ENCODE assay signal across 10 cellular contexts in genomic region chr14:71932229-71932951, GRCh38. TPM values are rescaled to one million over a fixed set of nuclear protein-coding genes. Genes with fewer than 3 reads are reported as not detected.
DNase-seq lines count a peak whose midpoint lies in the region; ATAC-seq and TF ChIP-seq lines count a peak whose summit lies in the region.
"Had no signal": no experiment of that assay in that cellular context is flagged by ENCODE, and none has a peak within 500 bp of the region (broad histone marks: within the 10 kb centered on the region; RNA-seq: fewer than 3 reads in every experiment).

Gene RGS6 (plus strand): TSS chr14:71932429.

- TF ChIP-seq CTCF in BE2C (IDR thresholded peaks at IDR 0.05; ENCODE audit: low read depth, low read length) = no peak
- peak in 1 of 6 experiments; percentile 35 for TF ChIP-seq CTCF in Peyer's patch (IDR thresholded peaks at IDR 0.05)
- TF ChIP-seq CTCF in mesothelial cell of epicardium (IDR thresholded peaks at IDR 0.05; ENCODE audit: unreplicated experiment) = no peak
- TF ChIP-seq CTCF in transverse colon (IDR thresholded peaks at IDR 0.05) = no peak
- no peak for TF ChIP-seq CTCF in Caco-2 (IDR thresholded peaks at IDR 0.05; ENCODE audit: insufficient read depth in 1 of 2, low read depth in 1 of 2, low read length in 1 of 2, severe bottlenecking in 1 of 2, unreplicated experiment in 1 of 2)

- H3K27ac Mint-ChIP-seq in mesothelial cell of epicardium (no peak within 1 kb of the TSS), Caco-2 (ENCODE audit: unreplicated experiment) (no peak within 1 kb of the TSS)
- H3K27ac Mint-ChIP-seq: dendritic cell treated with granulocyte-macrophage colony-stimulating factor and Interleukin-4, amounts not matched to agents 40 ng/mL and 50 ng/mL, for 4 days had no signal

- H3K4me1 Mint-ChIP-seq in mesothelial cell of epicardium (peaks cover 11% of the 10 kb centered on the region), Caco-2 (ENCODE audit: low read depth, unreplicated experiment) (no peaks in the 10 kb centered on the region)

- intact Hi-C loops in transverse colon (cut with DNase I; ENCODE audit: low total_unique reads) = loop anchor here (5.0 kb wide), 1 partner anchor 250 kb away; no protein-coding TSS in a partner anchor
- intact Hi-C loops in Caco-2 (cut with micrococcal nuclease; ENCODE audit: unreplicated experiment) = no loop called here

- in situ Hi-C loops in transverse colon (cut with MboI; ENCODE audit: low pct_ligation_motif_present in 1 of 4, low pct_unique_long_range_greater_than_20kb in 1 of 4, low sequenced_read_pairs in 3 of 4) = no loop called here

- ATAC-seq in GM18868 (IDR thresholded peaks at IDR 0.05; ENCODE audit: unreplicated experiment) = peak; percentile 84
- ATAC-seq in GM18861 (IDR thresholded peaks at IDR 0.05; ENCODE audit: unreplicated experiment) = no peak

- H3K36me3 ChIP-seq in BE2C (no peaks in the 10 kb centered on the region), Peyer's patch (no peaks in the 10 kb centered on the region), duodenal mucosa (ENCODE audit: control insufficient read depth in 1 of 2, insufficient read depth in 2 of 2, low read length in 2 of 2) (no peaks in the 10 kb centered on the region), transverse colon (no peaks in the 10 kb centered on the region), Caco-2 (ENCODE audit: control insufficient read depth, insufficient read depth, low read length) (no peaks in the 10 kb centered on the region)
- H3K36me3 ChIP-seq: HAP-1 had no signal

- peak within 1 kb of the TSS; percentile 61 for H3K4me3 Mint-ChIP-seq in mesothelial cell of epicardium
- H3K4me3 Mint-ChIP-seq in Caco-2 (ENCODE audit: unreplicated experiment) = no peak within 1 kb of the TSS
- H3K4me3 Mint-ChIP-seq: dendritic cell treated with granulocyte-macrophage colony-stimulating factor and Interleukin-4, amounts not matched to agents 40 ng/mL and 50 ng/mL, for 4 days had no signal

- TF ChIP-seq EP300 in transverse colon (IDR thresholded peaks at IDR 0.05; ENCODE audit: low read depth) = no peak

- H3K27me3 ChIP-seq in BE2C (peaks cover 54% of the 10 kb centered on the region), Peyer's patch (peaks cover 0 to 16% of the 10 kb centered on the region in 2 donors), duodenal mucosa (ENCODE audit: control insufficient read depth in 1 of 2, insufficient read depth in 2 of 2, low read length in 2 of 2) (peaks cover 20 to 34% of the 10 kb centered on the region in 2 donors), transverse colon (peaks cover 61% of the 10 kb centered on the region), Caco-2 (replicated peaks; ENCODE audit: control insufficient read depth, insufficient read depth, low read length) (no peaks in the 10 kb centered on the region)

- no peaks in the 10 kb centered on the region for H3K9me3 ChIP-seq in BE2C
- H3K9me3 ChIP-seq in Peyer's patch = no peaks in the 10 kb centered on the region
- no peaks in the 10 kb centered on the region for H3K9me3 ChIP-seq in duodenal mucosa (ENCODE audit: control insufficient read depth in 1 of 2, low read length in 2 of 2)
- H3K9me3 ChIP-seq in transverse colon = no peaks in the 10 kb centered on the region
- H3K9me3 ChIP-seq in Caco-2 = no peaks in the 10 kb centered on the region
- H3K9me3 ChIP-seq: HAP-1 had no signal

- WGBS in transverse colon (ENCODE audit: low coverage in 1 of 2), 2 donors = 1% methylated on average over 70 of the region's 92 CpGs; no CpG with 5 or more reads in 1 of the 2 donors

- H3K4me3 ChIP-seq in BE2C (ENCODE audit: low read depth, low read length) = no peak within 1 kb of the TSS
- peak within 1 kb of the TSS in 3 of 4 donors; percentile 31 to 51 (median 37) for H3K4me3 ChIP-seq in Peyer's patch
- peak within 1 kb of the TSS; percentile 32 to 47 for H3K4me3 ChIP-seq in duodenal mucosa (ENCODE audit: low read depth in 1 of 2, low read length in 2 of 2)
- H3K4me3 ChIP-seq in transverse colon = peak within 1 kb of the TSS in 3 of 4 donors; percentile 19 to 48 (median 31)
- no peak within 1 kb of the TSS for H3K4me3 ChIP-seq in Caco-2 (ENCODE audit: low read depth, low read length)
- H3K4me3 ChIP-seq: HAP-1 had no signal

- DNase-seq in BE2C (peak; percentile 17), Peyer's patch (peak in 1 of 3 donors; percentile 57), mesothelial cell of epicardium (ENCODE audit: low spot score in 2 of 2, unreplicated experiment in 2 of 2) (peak; percentile 36 to 63), transverse colon (peak; percentile 12), Caco-2 (no peak)

- no peak for TF ChIP-seq POLR2A in Peyer's patch (IDR thresholded peaks at IDR 0.05)
- TF ChIP-seq POLR2A in transverse colon (IDR thresholded peaks at IDR 0.05) = no peak

- no peak within 1 kb of the TSS for H3K9ac ChIP-seq in duodenal mucosa (ENCODE audit: low read depth in 1 of 2, low read length in 2 of 2)

- CTCF ChIA-PET in Caco-2 (lab: Charles Lee) = no interaction called here

- H3K9me3 Mint-ChIP-seq in mesothelial cell of epicardium = peaks cover 7% of the 10 kb centered on the region
- H3K9me3 Mint-ChIP-seq in Caco-2 (ENCODE audit: unreplicated experiment) = no peaks in the 10 kb centered on the region
- H3K9me3 Mint-ChIP-seq: dendritic cell treated with granulocyte-macrophage colony-stimulating factor and Interleukin-4, amounts not matched to agents 40 ng/mL and 50 ng/mL, for 4 days had no signal

- no TSS peak for BruUV-seq in Caco-2 (replicated peaks; lab: Mats Ljungman, UMichigan)

- H3K4me1 ChIP-seq in BE2C (no peaks in the 10 kb centered on the region), Peyer's patch (peaks cover 0 to 15% (median 0%) of the 10 kb centered on the region in 4 donors), duodenal mucosa (ENCODE audit: control insufficient read depth in 1 of 2, insufficient read depth in 2 of 2, low read length in 2 of 2) (no peaks in the 10 kb centered on the region), transverse colon (peaks cover 0 to 20% (median 7%) of the 10 kb centered on the region in 4 donors), Caco-2 (no peaks in the 10 kb centered on the region)
- H3K4me1 ChIP-seq: HAP-1 had no signal

- POLR2A ChIA-PET in Caco-2 (lab: Charles Lee) = no interaction called here

- H3K27ac ChIP-seq in Peyer's patch (no peak within 1 kb of the TSS), duodenal mucosa (ENCODE audit: low read depth, low read length) (no peak within 1 kb of the TSS), transverse colon (no peak within 1 kb of the TSS)

- H3K27me3 Mint-ChIP-seq in mesothelial cell of epicardium (ENCODE audit: low read depth) (peaks cover 81% of the 10 kb centered on the region), Caco-2 (ENCODE audit: insufficient read depth, unreplicated experiment) (peaks cover 2% of the 10 kb centered on the region)

- H3K36me3 Mint-ChIP-seq in mesothelial cell of epicardium (no peaks in the 10 kb centered on the region), Caco-2 (ENCODE audit: insufficient read depth, unreplicated experiment) (no peaks in the 10 kb centered on the region)

RNA-seq across cellular contexts. Expression of gene RGS6, which starts in this region (rescaled TPM):
- not detected for polyA plus RNA-seq in BE2C (2012; ENCODE audit: insufficient read depth, insufficient read length, low read depth)
- total RNA-seq in Peyer's patch (1 to 10 TPM in 2 of 4 donors, under 1 TPM in 2; 0.54 to 9.1 (median 3.3) TPM), mesothelial cell of epicardium (1.2 to 2.0 TPM (median 1.5 TPM) in 3 replicates), transverse colon (under 1 TPM in 2 of 4 donors, not detected in 2; 0.41 to 0.48 TPM), Caco-2 (2022) (not detected in 2 replicates)

Comparison
In these comparisons a context has a peak if more than half of its experiments do, and no peak if none do; other contexts are left out.
1. Peak in DNase-seq and H3K4me3 ChIP-seq in transverse colon; RNA of the gene not detected or under 1 TPM.
2. DNase-seq: peak in BE2C (single experiment) and mesothelial cell of epicardium (2 of 2); none in Caco-2 (0 of 2).
3. H3K4me3 ChIP-seq: peak in Peyer's patch (3 of 4) and duodenal mucosa (2 of 2); none in BE2C (single experiment) and Caco-2 (single experiment).